In genomic region chr17:4786516-4786915, GRCh38 we compare ENCODE assay signal across 12 cellular contexts. TPM values are rescaled to one million over a fixed set of nuclear protein-coding genes. Genes with fewer than 3 reads are reported as not detected.
DNase-seq lines count a peak whose midpoint lies in the region; ATAC-seq, FAIRE-seq and TF ChIP-seq lines count a peak whose summit lies in the region.
"Had no signal": no experiment of that assay in that cellular context is flagged by ENCODE, and none has a peak within 500 bp of the region (broad histone marks: within the 10 kb centered on the region; RNA-seq: fewer than 3 reads in every experiment).

No MANE protein-coding gene starts in this region.

- no peaks in the 10 kb centered on the region for H3K36me3 Mint-ChIP-seq in CD4-positive, alpha-beta T cell (ENCODE audit: low read depth)
- H3K36me3 Mint-ChIP-seq: activated naive CD8-positive, alpha-beta T cell treated with anti-CD3 and anti-CD28 coated beads, Interleukin-2, amount 10 ng/mL, durations not matched to agents 7 days and 5 days had no signal

- no peak for ATAC-seq in CD4-positive, alpha-beta T cell (ENCODE audit: poor library complexity)
- ATAC-seq in HepG2 = no peak
- no peak for ATAC-seq in GM18868 (IDR thresholded peaks at IDR 0.05; ENCODE audit: unreplicated experiment)

- H3K27me3 Mint-ChIP-seq in CD4-positive, alpha-beta T cell = peaks cover 70% of the 10 kb centered on the region

- no peaks in the 10 kb centered on the region for H4K20me1 ChIP-seq in HepG2 (ENCODE audit: insufficient read depth, low read length)
- H4K20me1 ChIP-seq in smooth muscle cell (ENCODE audit: low read depth) = no peaks in the 10 kb centered on the region

- no peak for DNase-seq in CD4-positive, alpha-beta T cell
- DNase-seq in adipocyte (ENCODE audit: low read depth) = peak; percentile 30
- DNase-seq in HepG2 (ENCODE audit: low spot score) = no peak
- DNase-seq in smooth muscle cell (lab: John Stamatoyannopoulos, UW; ENCODE audit: unreplicated experiment) = no peak
- no peak for DNase-seq in SKM-1 treated with dmso at 0.1 percent for 144 hours (lab: John Stamatoyannopoulos, UW; ENCODE audit: unreplicated experiment)
- no peak for DNase-seq in mesendoderm
- DNase-seq in NCI-H2081 treated with DMSO at 0.1 percent for 48 hours (lab: John Stamatoyannopoulos, UW) = no peak
- DNase-seq: activated naive CD8-positive, alpha-beta T cell treated with anti-CD3 and anti-CD28 coated beads, Interleukin-2, amount 10 ng/mL, durations not matched to agents 7 days and 5 days; CD8-positive, alpha-beta memory T cell; NCI-H446 treated with DMSO at 0.1 percent for 48 hours; T-helper 2 cell had no signal

- TF ChIP-seq POLR2A in HepG2 (IDR thresholded peaks at IDR 0.05; ENCODE audit: insufficient read depth in 1 of 2, low read depth in 2 of 2, low read length in 2 of 2) = no peak

- POLR2A ChIA-PET in CD4-positive, alpha-beta T cell (lab: Charles Lee) = interaction anchor here (2.2 kb wide), 1 partner anchor 10 kb away, joined by 10 read pairs; the partner anchor contains the start of gene PSMB6
- POLR2A ChIA-PET in HepG2 (lab: Yijun Ruan, JAX) = interaction anchor here (1.2 to 6.4 kb wide), 4 partner anchors 10 to 77 kb away, joined by 3 to 317 read pairs (median 64); partner anchors contain the start of genes ARRB2, PSMB6 and TM4SF5

- no TSS peak for BruUV-seq in HepG2 (replicated peaks; lab: Mats Ljungman, UMichigan)

- no peak overlapping the region for H3K27ac ChIP-seq in CD4-positive, alpha-beta T cell (ENCODE audit: low read depth, low read length)
- H3K27ac ChIP-seq in HepG2 (ENCODE audit: extremely low read length, insufficient read depth, low read length) (peak overlapping the region; percentile 96), smooth muscle cell (ENCODE audit: low read depth) (no peak overlapping the region), mesendoderm (ENCODE audit: low read depth, low read length) (no peak overlapping the region)

- no peak overlapping the region for H3K4ac ChIP-seq in mesendoderm (ENCODE audit: low read depth, low read length)

- no peak overlapping the region for H2BK120ac ChIP-seq in mesendoderm (ENCODE audit: low read depth, low read length)

- TF ChIP-seq CTCF in CD4-positive, alpha-beta T cell (IDR thresholded peaks at IDR 0.05) = no peak
- TF ChIP-seq CTCF in HepG2 (CRISPR knock-in tag; IDR thresholded peaks at IDR 0.05) (no peak), smooth muscle cell (IDR thresholded peaks at IDR 0.05; ENCODE audit: borderline replicate concordance, insufficient read depth, poor library complexity, severe bottlenecking) (no peak)

- TF ChIP-seq EP300 in HepG2 (IDR thresholded peaks at IDR 0.05; ENCODE audit: low read depth in 2 of 2, low read length in 2 of 2) (no peak), HepG2 (CRISPR knock-in tag; IDR thresholded peaks at IDR 0.05; ENCODE audit: borderline replicate concordance) (no peak)

- H3K56ac ChIP-seq in mesendoderm (ENCODE audit: low read length) = no peak overlapping the region

- no peak overlapping the region for H2BK5ac ChIP-seq in mesendoderm (ENCODE audit: low read length)

- no peak overlapping the region for H4K8ac ChIP-seq in mesendoderm (ENCODE audit: low read depth, low read length)

- H3K9ac ChIP-seq in adipocyte (ENCODE audit: low read length) (peak overlapping the region; percentile 14), HepG2 (ENCODE audit: insufficient read depth, low read depth, low read length) (peak overlapping the region; percentile 34; the same call in 1 of the 2 replicates), smooth muscle cell (ENCODE audit: low read depth) (no peak overlapping the region), mesendoderm (ENCODE audit: low read length) (no peak overlapping the region)

- in situ Hi-C loops in HepG2 (cut with HindIII; ENCODE audit: extremely low pct_ligation_motif_present, low pct_unique_long_range_greater_than_20kb) = loop anchor here (10.0 kb wide), 1 partner anchor 52 kb away; the partner anchor contains the start of genes CXCL16, MED11 and ZMYND15

- H3K27ac Mint-ChIP-seq in CD4-positive, alpha-beta T cell = no peak overlapping the region
- H3K27ac Mint-ChIP-seq: activated naive CD8-positive, alpha-beta T cell treated with anti-CD3 and anti-CD28 coated beads, Interleukin-2, amount 10 ng/mL, durations not matched to agents 7 days and 5 days had no signal

- H3K4me1 ChIP-seq in adipocyte (ENCODE audit: control insufficient read depth, insufficient read depth, low read length) = peaks cover 31% of the 10 kb centered on the region
- H3K4me1 ChIP-seq in HepG2 (ENCODE audit: insufficient read depth, low read length) = peaks cover 28% of the 10 kb centered on the region
- H3K4me1 ChIP-seq in smooth muscle cell (ENCODE audit: low read depth) = peaks cover 18% of the 10 kb centered on the region
- H3K4me1 ChIP-seq in mesendoderm (ENCODE audit: control insufficient read depth, low read depth, low read length) = peaks cover 2% of the 10 kb centered on the region

- no peak overlapping the region for H3K23ac ChIP-seq in mesendoderm (ENCODE audit: low read length)

- H3K4me1 Mint-ChIP-seq in CD4-positive, alpha-beta T cell (ENCODE audit: low read depth) = peaks cover 24% of the 10 kb centered on the region

- H3K4me3 ChIP-seq in adipocyte (ENCODE audit: low read length) (peak overlapping the region; percentile 54), HepG2 (replicated peaks in 1 of 3; ENCODE audit: insufficient read depth in 1 of 3, low read depth in 2 of 3, low read length in 3 of 3) (no peak overlapping the region), smooth muscle cell (no peak overlapping the region), mesendoderm (ENCODE audit: low read length) (no peak overlapping the region)

- no peak for TF ChIP-seq RAD21 in HepG2 (CRISPR knock-in tag; IDR thresholded peaks at IDR 0.05)

- no peak overlapping the region for H2AFZ ChIP-seq in HepG2 (ENCODE audit: low read length)
- no peak overlapping the region for H2AFZ ChIP-seq in smooth muscle cell (ENCODE audit: low read depth)

- no peak for FAIRE-seq in HepG2 (lab: Jason Lieb, UNC)

- intact Hi-C loops in CD4-positive, alpha-beta T cell (cut with DNase I, micrococcal nuclease) = loop anchor here (2.0 to 5.0 kb wide), 3 partner anchors 54 to 116 kb away; partner anchors contain the start of genes CHRNE (in 1 of the 2) and MED11 (in 1 of the 2)
- intact Hi-C loops in HepG2 (cut with micrococcal nuclease; ENCODE audit: unreplicated experiment) = no loop called here

- H3K79me2 ChIP-seq in HepG2 (ENCODE audit: insufficient read depth, low read length) (peaks cover 15% of the 10 kb centered on the region), smooth muscle cell (ENCODE audit: low read depth) (no peaks in the 10 kb centered on the region), mesendoderm (ENCODE audit: control insufficient read depth, insufficient read depth, low read length) (no peaks in the 10 kb centered on the region)

- no peaks in the 10 kb centered on the region for H3K9me3 ChIP-seq in CD4-positive, alpha-beta T cell (ENCODE audit: control insufficient read depth, low read length)
- no peaks in the 10 kb centered on the region for H3K9me3 ChIP-seq in adipocyte (ENCODE audit: control insufficient read depth, low read length)
- no peaks in the 10 kb centered on the region for H3K9me3 ChIP-seq in HepG2 (ENCODE audit: low read length)
- H3K9me3 ChIP-seq in smooth muscle cell (replicated peaks; ENCODE audit: low read depth) = no peaks in the 10 kb centered on the region

- H3K4me2 ChIP-seq in HepG2 (ENCODE audit: low read depth, low read length) (no peak overlapping the region), smooth muscle cell (peak overlapping the region; percentile 36), mesendoderm (ENCODE audit: low read length) (no peak overlapping the region)

- no peak overlapping the region for H4K5ac ChIP-seq in mesendoderm (ENCODE audit: low read length)

- H3K36me3 ChIP-seq in adipocyte (ENCODE audit: control insufficient read depth, insufficient read depth, low read length, severe bottlenecking) (no peaks in the 10 kb centered on the region), HepG2 (replicated peaks in 1 of 2; ENCODE audit: control insufficient read depth in 1 of 2, insufficient read depth in 2 of 2, low read length in 2 of 2) (peaks cover 5 to 8% of the 10 kb centered on the region in 2 experiments; a peak in 4 of 5 replicates), smooth muscle cell (ENCODE audit: low read depth) (no peaks in the 10 kb centered on the region), mesendoderm (ENCODE audit: control insufficient read depth, insufficient read depth, low read length) (no peaks in the 10 kb centered on the region)

- H3K27me3 ChIP-seq in CD4-positive, alpha-beta T cell (ENCODE audit: control insufficient read depth, insufficient read depth, low read length) = peaks cover 57% of the 10 kb centered on the region
- H3K27me3 ChIP-seq in adipocyte (replicated peaks; ENCODE audit: control insufficient read depth, insufficient read depth, low read length) (peaks cover 29% of the 10 kb centered on the region), HepG2 (ENCODE audit: control insufficient read depth in 1 of 2, insufficient read depth in 2 of 2, low read length in 2 of 2) (no peaks in the 10 kb centered on the region; a peak in 1 of 5 replicates), smooth muscle cell (ENCODE audit: low read depth) (peaks cover 7% of the 10 kb centered on the region), mesendoderm (ENCODE audit: insufficient read depth, low read length, poor library complexity) (peaks cover 2% of the 10 kb centered on the region)

- CTCF ChIA-PET in CD4-positive, alpha-beta T cell (lab: Charles Lee) = interaction anchor here (1.4 to 1.7 kb wide), 2 partner anchors 77 to 114 kb away, joined by 3 to 6 read pairs; partner anchors contain the start of gene ARRB2
- CTCF ChIA-PET in HepG2 (lab: Yijun Ruan, JAX; ENCODE audit: low intra/inter-chr PET ratio, low total read pairs) = interaction anchor here (1.3 kb wide), 1 partner anchor 100 kb away, joined by 4 read pairs; no protein-coding TSS in a partner anchor

- H3K18ac ChIP-seq in mesendoderm (ENCODE audit: low read length) = no peak overlapping the region

- no peaks in the 10 kb centered on the region for H3F3A ChIP-seq in smooth muscle cell (ENCODE audit: low read depth)

- no peaks in the 10 kb centered on the region for H3K79me1 ChIP-seq in mesendoderm (ENCODE audit: low read length)

- H2AK5ac ChIP-seq in mesendoderm (ENCODE audit: low read length) = no peak overlapping the region

- WGBS in HepG2 (ENCODE audit: low lambda C conversion rate) = 82% methylated on average over 6 of the region's 6 CpGs
- WGBS in smooth muscle cell (ENCODE audit: low lambda C conversion rate) = 71% methylated on average over 6 of the region's 6 CpGs
- WGBS in mesendoderm (ENCODE audit: extremely low coverage, insufficient coverage, low lambda C conversion rate) = no CpG with 5 or more reads among the region's 6 CpGs

- H3K9me3 Mint-ChIP-seq in CD4-positive, alpha-beta T cell = no peaks in the 10 kb centered on the region
- H3K9me3 Mint-ChIP-seq: activated naive CD8-positive, alpha-beta T cell treated with anti-CD3 and anti-CD28 coated beads, Interleukin-2, amount 10 ng/mL, durations not matched to agents 7 days and 5 days had no signal

- peak overlapping the region; percentile 55 for H3K4me3 Mint-ChIP-seq in CD4-positive, alpha-beta T cell

- no peak overlapping the region for H2BK15ac ChIP-seq in mesendoderm (replicated peaks; ENCODE audit: low read depth)

RNA-seq across cellular contexts. Expression of gene VMO1, which starts 0.4 kb away (rescaled TPM):
- total RNA-seq in CD4-positive, alpha-beta T cell = not detected
- not detected in 2 replicates for total RNA-seq in HepG2 (2016; rRNA removed; fragmentation: Illumina TruSeq; extraction: Trizol)
- total RNA-seq in HepG2 (2016; cell fraction: cytosol; rRNA removed; fragmentation: Illumina TruSeq; extraction: Trizol; ENCODE audit: low read depth) = 0.71 TPM in 1 of 2 replicates, not detected in the other
- 0.22 TPM in 1 of 2 replicates, not detected in the other for total RNA-seq in HepG2 (2016; cell fraction: insoluble cytoplasmic fraction; rRNA removed; fragmentation: Illumina TruSeq; extraction: Trizol)
- total RNA-seq in HepG2 (2016; cell fraction: membrane; rRNA removed; fragmentation: Illumina TruSeq; extraction: Trizol) = 0.25 and 0.65 TPM in 2 replicates
- 1.2 TPM in 1 of 2 replicates, not detected in the other for total RNA-seq in HepG2 (2016; cell fraction: nucleus; rRNA removed; fragmentation: Illumina TruSeq; extraction: Trizol)
- 0.13 TPM in 1 of 2 replicates, not detected in the other for polyA plus RNA-seq in HepG2 (2011; rRNA removed)
- polyA plus RNA-seq in HepG2 (2011; cell fraction: cytosol; rRNA removed) = 0.23 TPM in 1 of 2 replicates, not detected in the other
- polyA plus RNA-seq in HepG2 (2011; cell fraction: nucleus; rRNA removed) = 0.29 and 0.38 TPM in 2 replicates
- 0.64 and 1.1 TPM in 2 replicates for polyA plus RNA-seq in HepG2 (2012)
- 0.31 and 0.49 TPM in 2 replicates for polyA plus RNA-seq in HepG2 (2016; cell fraction: cytosol; fragmentation: Illumina TruSeq; extraction: Trizol; ENCODE audit: low read depth)
- polyA plus RNA-seq in HepG2 (2016; cell fraction: insoluble cytoplasmic fraction; fragmentation: Illumina TruSeq; extraction: Trizol; ENCODE audit: low read depth) = not detected in 2 replicates
- polyA plus RNA-seq in HepG2 (2016; cell fraction: membrane; fragmentation: Illumina TruSeq; extraction: Trizol; ENCODE audit: low read depth) = 0.56 TPM in 1 of 2 replicates, not detected in the other
- polyA plus RNA-seq in HepG2 (2016; cell fraction: nucleus; fragmentation: Illumina TruSeq; extraction: Trizol; ENCODE audit: insufficient read depth, low read depth) = 0.98 TPM in 1 of 2 replicates, not detected in the other
- polyA minus RNA-seq in HepG2 (2011; rRNA and poly(A)+ RNA removed; ENCODE audit: low replicate concordance) = not detected in 2 replicates
- polyA minus RNA-seq in HepG2 (2011; cell fraction: cytosol; rRNA and poly(A)+ RNA removed) = not detected in 2 replicates
- not detected in 2 replicates for polyA minus RNA-seq in HepG2 (2011; cell fraction: nucleus; rRNA and poly(A)+ RNA removed)
- not detected in 2 replicates for total RNA-seq in smooth muscle cell
- 0.44 and 0.94 TPM in 2 replicates for polyA plus RNA-seq in smooth muscle cell
- 0.13 TPM for polyA plus RNA-seq in mesendoderm (2013, experiment 1 of 2)
- 0.17 TPM for polyA plus RNA-seq in mesendoderm (2013, experiment 2 of 2)
- total RNA-seq: activated naive CD8-positive, alpha-beta T cell treated with anti-CD3 and anti-CD28 coated beads, Interleukin-2, amount 10 ng/mL, durations not matched to agents 7 days and 5 days; CD8-positive, alpha-beta memory T cell had no signal
- polyA plus RNA-seq: CD8-positive, alpha-beta memory T cell had no signal

RNA-seq across cellular contexts. Expression of gene GLTPD2, which starts 2.2 kb away (rescaled TPM):
- total RNA-seq in CD4-positive, alpha-beta T cell = not detected
- total RNA-seq in HepG2 (2016; rRNA removed; fragmentation: Illumina TruSeq; extraction: Trizol) (6.0 and 12.9 TPM in 2 replicates), smooth muscle cell (not detected in 2 replicates)
- total RNA-seq in HepG2 (2016; cell fraction: cytosol; rRNA removed; fragmentation: Illumina TruSeq; extraction: Trizol; ENCODE audit: low read depth) = 5.5 and 8.4 TPM in 2 replicates
- total RNA-seq in HepG2 (2016; cell fraction: insoluble cytoplasmic fraction; rRNA removed; fragmentation: Illumina TruSeq; extraction: Trizol) = 5.7 and 10.6 TPM in 2 replicates
- total RNA-seq in HepG2 (2016; cell fraction: membrane; rRNA removed; fragmentation: Illumina TruSeq; extraction: Trizol) = 7.1 and 10.3 TPM in 2 replicates
- 6.3 and 8.8 TPM in 2 replicates for total RNA-seq in HepG2 (2016; cell fraction: nucleus; rRNA removed; fragmentation: Illumina TruSeq; extraction: Trizol)
- polyA plus RNA-seq in HepG2 (2011; rRNA removed) (7.5 and 14.9 TPM in 2 replicates), smooth muscle cell (0.82 and 0.89 TPM in 2 replicates)
- polyA plus RNA-seq in HepG2 (2011; cell fraction: cytosol; rRNA removed) = 14.5 and 28.0 TPM in 2 replicates
- polyA plus RNA-seq in HepG2 (2011; cell fraction: nucleus; rRNA removed) = 60.5 and 62.9 TPM in 2 replicates
- polyA plus RNA-seq in HepG2 (2012) = 6.0 and 8.3 TPM in 2 replicates
- 7.8 and 10.4 TPM in 2 replicates for polyA plus RNA-seq in HepG2 (2016; cell fraction: cytosol; fragmentation: Illumina TruSeq; extraction: Trizol; ENCODE audit: low read depth)
- 5.9 and 9.4 TPM in 2 replicates for polyA plus RNA-seq in HepG2 (2016; cell fraction: insoluble cytoplasmic fraction; fragmentation: Illumina TruSeq; extraction: Trizol; ENCODE audit: low read depth)
- polyA plus RNA-seq in HepG2 (2016; cell fraction: membrane; fragmentation: Illumina TruSeq; extraction: Trizol; ENCODE audit: low read depth) = 6.1 and 8.5 TPM in 2 replicates
- 15.6 and 18.6 TPM in 2 replicates for polyA plus RNA-seq in HepG2 (2016; cell fraction: nucleus; fragmentation: Illumina TruSeq; extraction: Trizol; ENCODE audit: insufficient read depth, low read depth)
- polyA minus RNA-seq in HepG2 (2011; rRNA and poly(A)+ RNA removed; ENCODE audit: low replicate concordance) = 7.7 TPM in 1 of 2 replicates, not detected in the other
- 12.0 and 12.4 TPM in 2 replicates for polyA minus RNA-seq in HepG2 (2011; cell fraction: cytosol; rRNA and poly(A)+ RNA removed)
- polyA minus RNA-seq in HepG2 (2011; cell fraction: nucleus; rRNA and poly(A)+ RNA removed) = 3.1 and 3.6 TPM in 2 replicates
- not detected for polyA plus RNA-seq in mesendoderm (2013, experiment 1 of 2)
- polyA plus RNA-seq in mesendoderm (2013, experiment 2 of 2) = 0.04 TPM
- total RNA-seq: activated naive CD8-positive, alpha-beta T cell treated with anti-CD3 and anti-CD28 coated beads, Interleukin-2, amount 10 ng/mL, durations not matched to agents 7 days and 5 days; CD8-positive, alpha-beta memory T cell had no signal
- polyA plus RNA-seq: CD8-positive, alpha-beta memory T cell had no signal

RNA-seq across cellular contexts. Expression of gene PSMB6, which starts 9.4 kb away (rescaled TPM):
- total RNA-seq in CD4-positive, alpha-beta T cell = 10 to 100 TPM; 44.3 to 52.7 TPM
- 264 and 335 TPM in 2 replicates for total RNA-seq in HepG2 (2016; rRNA removed; fragmentation: Illumina TruSeq; extraction: Trizol)
- total RNA-seq in HepG2 (2016; cell fraction: cytosol; rRNA removed; fragmentation: Illumina TruSeq; extraction: Trizol; ENCODE audit: low read depth) = 57.3 and 59.4 TPM in 2 replicates
- 269 and 361 TPM in 2 replicates for total RNA-seq in HepG2 (2016; cell fraction: insoluble cytoplasmic fraction; rRNA removed; fragmentation: Illumina TruSeq; extraction: Trizol)
- total RNA-seq in HepG2 (2016; cell fraction: membrane; rRNA removed; fragmentation: Illumina TruSeq; extraction: Trizol) = 65.0 and 66.7 TPM in 2 replicates
- total RNA-seq in HepG2 (2016; cell fraction: nucleus; rRNA removed; fragmentation: Illumina TruSeq; extraction: Trizol) = 82.3 and 83.2 TPM in 2 replicates
- polyA plus RNA-seq in HepG2 (2011; rRNA removed) = 277 and 298 TPM in 2 replicates
- polyA plus RNA-seq in HepG2 (2011; cell fraction: cytosol; rRNA removed) = 294 and 383 TPM in 2 replicates
- polyA plus RNA-seq in HepG2 (2011; cell fraction: nucleus; rRNA removed) = 65.4 and 72.8 TPM in 2 replicates
- polyA plus RNA-seq in HepG2 (2012) = 114 and 127 TPM in 2 replicates
- 63.2 and 64.9 TPM in 2 replicates for polyA plus RNA-seq in HepG2 (2016; cell fraction: cytosol; fragmentation: Illumina TruSeq; extraction: Trizol; ENCODE audit: low read depth)
- 325 and 358 TPM in 2 replicates for polyA plus RNA-seq in HepG2 (2016; cell fraction: insoluble cytoplasmic fraction; fragmentation: Illumina TruSeq; extraction: Trizol; ENCODE audit: low read depth)
- 57.2 and 57.4 TPM in 2 replicates for polyA plus RNA-seq in HepG2 (2016; cell fraction: membrane; fragmentation: Illumina TruSeq; extraction: Trizol; ENCODE audit: low read depth)
- 132 and 142 TPM in 2 replicates for polyA plus RNA-seq in HepG2 (2016; cell fraction: nucleus; fragmentation: Illumina TruSeq; extraction: Trizol; ENCODE audit: insufficient read depth, low read depth)
- 315 and 412 TPM in 2 replicates for polyA minus RNA-seq in HepG2 (2011; rRNA and poly(A)+ RNA removed; ENCODE audit: low replicate concordance)
- polyA minus RNA-seq in HepG2 (2011; cell fraction: cytosol; rRNA and poly(A)+ RNA removed) = 66.1 and 85.4 TPM in 2 replicates
- 22.1 and 23.0 TPM in 2 replicates for polyA minus RNA-seq in HepG2 (2011; cell fraction: nucleus; rRNA and poly(A)+ RNA removed)
- total RNA-seq in smooth muscle cell = 139 and 162 TPM in 2 replicates
- 434 and 438 TPM in 2 replicates for polyA plus RNA-seq in smooth muscle cell
- 350 TPM for polyA plus RNA-seq in mesendoderm (2013, experiment 1 of 2)
- polyA plus RNA-seq in mesendoderm (2013, experiment 2 of 2) = 348 TPM

RNA-seq across cellular contexts. Expression of gene TM4SF5, which starts 14.8 kb away (rescaled TPM):
- total RNA-seq in CD4-positive, alpha-beta T cell = not detected
- total RNA-seq in HepG2 (2016; rRNA removed; fragmentation: Illumina TruSeq; extraction: Trizol) (15.6 and 30.1 TPM in 2 replicates), smooth muscle cell (not detected in 2 replicates)
- 8.3 and 9.3 TPM in 2 replicates for total RNA-seq in HepG2 (2016; cell fraction: cytosol; rRNA removed; fragmentation: Illumina TruSeq; extraction: Trizol; ENCODE audit: low read depth)
- total RNA-seq in HepG2 (2016; cell fraction: insoluble cytoplasmic fraction; rRNA removed; fragmentation: Illumina TruSeq; extraction: Trizol) = 14.2 and 28.3 TPM in 2 replicates
- total RNA-seq in HepG2 (2016; cell fraction: membrane; rRNA removed; fragmentation: Illumina TruSeq; extraction: Trizol) = 6.7 and 7.5 TPM in 2 replicates
- total RNA-seq in HepG2 (2016; cell fraction: nucleus; rRNA removed; fragmentation: Illumina TruSeq; extraction: Trizol) = 22.4 and 30.8 TPM in 2 replicates
- polyA plus RNA-seq in HepG2 (2011; rRNA removed) (126 and 152 TPM in 2 replicates), smooth muscle cell (not detected in 2 replicates)
- polyA plus RNA-seq in HepG2 (2011; cell fraction: cytosol; rRNA removed) = 222 and 275 TPM in 2 replicates
- polyA plus RNA-seq in HepG2 (2011; cell fraction: nucleus; rRNA removed) = 301 and 304 TPM in 2 replicates
- polyA plus RNA-seq in HepG2 (2012) = 238 and 268 TPM in 2 replicates
- 15.7 and 17.8 TPM in 2 replicates for polyA plus RNA-seq in HepG2 (2016; cell fraction: cytosol; fragmentation: Illumina TruSeq; extraction: Trizol; ENCODE audit: low read depth)
- polyA plus RNA-seq in HepG2 (2016; cell fraction: insoluble cytoplasmic fraction; fragmentation: Illumina TruSeq; extraction: Trizol; ENCODE audit: low read depth) = 26.8 and 28.2 TPM in 2 replicates
- 14.0 and 14.2 TPM in 2 replicates for polyA plus RNA-seq in HepG2 (2016; cell fraction: membrane; fragmentation: Illumina TruSeq; extraction: Trizol; ENCODE audit: low read depth)
- polyA plus RNA-seq in HepG2 (2016; cell fraction: nucleus; fragmentation: Illumina TruSeq; extraction: Trizol; ENCODE audit: insufficient read depth, low read depth) = 81.8 and 84.4 TPM in 2 replicates
- polyA minus RNA-seq in HepG2 (2011; rRNA and poly(A)+ RNA removed; ENCODE audit: low replicate concordance) = 154 TPM in 1 of 2 replicates, not detected in the other
- polyA minus RNA-seq in HepG2 (2011; cell fraction: cytosol; rRNA and poly(A)+ RNA removed) = 71.3 and 75.3 TPM in 2 replicates
- 28.6 and 33.3 TPM in 2 replicates for polyA minus RNA-seq in HepG2 (2011; cell fraction: nucleus; rRNA and poly(A)+ RNA removed)
- polyA plus RNA-seq in mesendoderm (2013, experiment 1 of 2) = not detected
- not detected for polyA plus RNA-seq in mesendoderm (2013, experiment 2 of 2)
- total RNA-seq: activated naive CD8-positive, alpha-beta T cell treated with anti-CD3 and anti-CD28 coated beads, Interleukin-2, amount 10 ng/mL, durations not matched to agents 7 days and 5 days; CD8-positive, alpha-beta memory T cell had no signal
- polyA plus RNA-seq: CD8-positive, alpha-beta memory T cell had no signal

Comparison
In these comparisons a context has a peak if more than half of its experiments do, and no peak if none do; other contexts are left out.
1. H3K9ac ChIP-seq: peak in adipocyte (single experiment) and HepG2 (single experiment); none in smooth muscle cell (single experiment) and mesendoderm (single experiment).